ENCODE assay signal across 23 cellular contexts in genomic region chr16:66228791-66229190, GRCh38.
DNase-seq lines count a peak whose midpoint lies in the region; ATAC-seq and TF ChIP-seq lines count a peak whose summit lies in the region.
"Had no signal": no experiment of that assay in that cellular context is flagged by ENCODE, and none has a peak within 500 bp of the region (broad histone marks: within the 10 kb centered on the region; RNA-seq: fewer than 3 reads in every experiment).

No MANE protein-coding gene starts in this region.

- POLR2A ChIA-PET in A673 (lab: Charles Lee; ENCODE audit: low non-redundant PET): no interaction called here

- no peak overlapping the region for H3K4me2 ChIP-seq in DND-41 (ENCODE audit: insufficient read depth, low read length)

- TF ChIP-seq CTCF in DND-41 (IDR thresholded peaks at IDR 0.05; ENCODE audit: borderline replicate concordance, extremely low read depth, low read length, poor library complexity, severe bottlenecking): no peak
- TF ChIP-seq CTCF in fibroblast of villous mesenchyme (IDR thresholded peaks at IDR 0.05; ENCODE audit: insufficient read depth, low read depth, low read length): no peak
- TF ChIP-seq CTCF in sigmoid colon (IDR thresholded peaks at IDR 0.05): no peak
- no peak for TF ChIP-seq CTCF in progenitor cell of endocrine pancreas (IDR thresholded peaks at IDR 0.05; ENCODE audit: unreplicated experiment)
- no peak for TF ChIP-seq CTCF in A673 (conservative IDR thresholded peaks at IDR 0.05; ENCODE audit: low read depth, low read length)

- no peaks in the 10 kb centered on the region for H3K79me2 ChIP-seq in DND-41 (ENCODE audit: insufficient read depth, low read length)

- no peak for TF ChIP-seq EP300 in sigmoid colon (IDR thresholded peaks at IDR 0.05)

- H3K4me3 ChIP-seq in DND-41 (ENCODE audit: low read depth in 1 of 2, low read length in 2 of 2) (no peak overlapping the region), adipocyte (ENCODE audit: low read length) (no peak overlapping the region), fibroblast of villous mesenchyme (ENCODE audit: low read depth, low read length) (no peak overlapping the region), sigmoid colon (no peak overlapping the region), A673 (ENCODE audit: low read depth, low read length, poor library complexity, severe bottlenecking) (no peak overlapping the region)
- H3K4me3 ChIP-seq: GM12878, lower lobe of right lung had no signal

- TF ChIP-seq POLR2A in sigmoid colon (IDR thresholded peaks at IDR 0.05): no peak

- H3K36me3 ChIP-seq in DND-41 (ENCODE audit: insufficient read depth, low read length): no peaks in the 10 kb centered on the region
- no peaks in the 10 kb centered on the region for H3K36me3 ChIP-seq in adipocyte (ENCODE audit: control insufficient read depth, insufficient read depth, low read length, severe bottlenecking)
- H3K36me3 ChIP-seq in sigmoid colon: no peaks in the 10 kb centered on the region
- no peaks in the 10 kb centered on the region for H3K36me3 ChIP-seq in A673 (ENCODE audit: insufficient read depth, low read length, poor library complexity, severe bottlenecking)
- H3K36me3 ChIP-seq: lower lobe of right lung had no signal

- no peak overlapping the region for H3K9ac ChIP-seq in DND-41 (ENCODE audit: low read depth, low read length)
- no peak overlapping the region for H3K9ac ChIP-seq in adipocyte (ENCODE audit: low read length)

- H3K36me3 Mint-ChIP-seq in immature natural killer cell (no peaks in the 10 kb centered on the region), progenitor cell of endocrine pancreas (ENCODE audit: insufficient read depth) (no peaks in the 10 kb centered on the region)
- H3K36me3 Mint-ChIP-seq: CD8-positive, alpha-beta memory T cell; stimulated activated effector memory CD8-positive, alpha-beta T cell treated with anti-CD3 and anti-CD28 coated beads, Interleukin-12 subunit alpha, Interleukin-12 subunit beta, amount 100 ng/mL, for 72 hours had no signal

- H3K27me3 ChIP-seq in DND-41 (ENCODE audit: insufficient read depth, low read length, poor library complexity) (peaks cover 2% of the 10 kb centered on the region), adipocyte (replicated peaks; ENCODE audit: control insufficient read depth, insufficient read depth, low read length) (peaks cover 15% of the 10 kb centered on the region), sigmoid colon (no peaks in the 10 kb centered on the region), A673 (replicated peaks; ENCODE audit: insufficient read depth, low read depth, low read length, poor library complexity) (no peaks in the 10 kb centered on the region)

- intact Hi-C loops in sigmoid colon (cut with DNase I): no loop called here
- intact Hi-C loops in A673 (cut with micrococcal nuclease; ENCODE audit: unreplicated experiment): no loop called here

- H3K9me3 ChIP-seq in DND-41 (ENCODE audit: insufficient read depth, low read length, severe bottlenecking): no peaks in the 10 kb centered on the region
- no peaks in the 10 kb centered on the region for H3K9me3 ChIP-seq in adipocyte (ENCODE audit: control insufficient read depth, low read length)
- no peaks in the 10 kb centered on the region for H3K9me3 ChIP-seq in sigmoid colon
- H3K9me3 ChIP-seq in A673 (ENCODE audit: low read depth, low read length, poor library complexity, severe bottlenecking): no peaks in the 10 kb centered on the region
- H3K9me3 ChIP-seq: lower lobe of right lung had no signal

- no peaks in the 10 kb centered on the region for H4K20me1 ChIP-seq in DND-41 (ENCODE audit: insufficient read depth, low read length)

- peaks cover 16% of the 10 kb centered on the region for H3K4me1 ChIP-seq in DND-41 (ENCODE audit: insufficient read depth, low read length)
- peaks cover under 1% of the 10 kb centered on the region for H3K4me1 ChIP-seq in adipocyte (ENCODE audit: control insufficient read depth, insufficient read depth, low read length)
- no peaks in the 10 kb centered on the region for H3K4me1 ChIP-seq in sigmoid colon
- H3K4me1 ChIP-seq in A673 (ENCODE audit: insufficient read depth, low read length, poor library complexity, severe bottlenecking): peaks cover 16% of the 10 kb centered on the region
- H3K4me1 ChIP-seq: lower lobe of right lung had no signal

- no TSS peak for BruUV-seq in A673 (replicated peaks; lab: Mats Ljungman, UMichigan)

- H3K27me3 Mint-ChIP-seq in immature natural killer cell (ENCODE audit: low read depth in 3 of 3): peaks cover 4 to 10% (median 6%) of the 10 kb centered on the region in 3 donors
- H3K27me3 Mint-ChIP-seq in progenitor cell of endocrine pancreas: peaks cover 31% of the 10 kb centered on the region
- H3K27me3 Mint-ChIP-seq: activated CD4-positive, alpha-beta memory T cell treated with anti-CD3 and anti-CD28 coated beads, Interleukin-2, amount 10 ng/mL, durations not matched to agents 7 days and 5 days had no signal

- H2AFZ ChIP-seq in DND-41 (ENCODE audit: low read depth, low read length): no peak overlapping the region

- CTCF ChIA-PET in A673 (lab: Charles Lee): no interaction called here

- no peak overlapping the region for H3K27ac ChIP-seq in DND-41 (ENCODE audit: low read length)
- no peak overlapping the region for H3K27ac ChIP-seq in sigmoid colon
- no peak overlapping the region for H3K27ac ChIP-seq in A673 (ENCODE audit: low read depth, low read length, poor library complexity, severe bottlenecking)
- H3K27ac ChIP-seq: lower lobe of right lung had no signal

- ATAC-seq in DND-41 (ENCODE audit: insufficient read depth, low read depth) (peak; percentile 54; the same call in 2 of the 3 replicates), GM19395 (IDR thresholded peaks at IDR 0.05; ENCODE audit: unreplicated experiment) (no peak)
- ATAC-seq: GM12878; lower lobe of right lung; right cardiac atrium; stimulated activated effector memory CD8-positive, alpha-beta T cell treated with anti-CD3 and anti-CD28 coated beads, Interleukin-12 subunit alpha, Interleukin-12 subunit beta, amount 100 ng/mL, for 72 hours had no signal

- peak; percentile 43 for DNase-seq in DND-41
- DNase-seq in adipocyte (ENCODE audit: low read depth): peak; percentile 58
- peak; percentile 73 for DNase-seq in fibroblast of villous mesenchyme (ENCODE audit: low read depth)
- DNase-seq in sigmoid colon: peak; percentile 15
- no peak for DNase-seq in immature natural killer cell
- DNase-seq in progenitor cell of endocrine pancreas (ENCODE audit: low spot score, unreplicated experiment): no peak
- DNase-seq in A673 (ENCODE audit: low spot score): no peak
- DNase-seq: activated CD4-positive, alpha-beta memory T cell treated with anti-CD3 and anti-CD28 coated beads, Interleukin-2, amount 10 ng/mL, durations not matched to agents 7 days and 5 days; activated CD4-positive, CD25-positive, alpha-beta regulatory T cell; activated gamma-delta T cell; activated T-cell treated with anti-CD3 and anti-CD28 coated beads for 4 hours; CD8-positive, alpha-beta memory T cell; cerebellar nuclear complex; DMS53; effector CD4-positive, alpha-beta T cell; lower lobe of right lung; NCI-H1105 treated with DMSO at 0.1 percent for 48 hours; nucleus accumbens; right cardiac atrium; T-helper 9 cell had no signal

- H3K4me1 Mint-ChIP-seq in immature natural killer cell (no peaks in the 10 kb centered on the region), progenitor cell of endocrine pancreas (ENCODE audit: low read depth) (peaks cover 8% of the 10 kb centered on the region)
- H3K4me1 Mint-ChIP-seq: stimulated activated effector memory CD8-positive, alpha-beta T cell treated with anti-CD3 and anti-CD28 coated beads, Interleukin-12 subunit alpha, Interleukin-12 subunit beta, amount 100 ng/mL, for 72 hours had no signal

- H3K4me3 Mint-ChIP-seq in immature natural killer cell (no peak overlapping the region), progenitor cell of endocrine pancreas (ENCODE audit: low read depth) (no peak overlapping the region)
- H3K4me3 Mint-ChIP-seq: activated CD4-positive, alpha-beta memory T cell treated with anti-CD3 and anti-CD28 coated beads, Interleukin-2, amount 10 ng/mL, durations not matched to agents 7 days and 5 days; CD8-positive, alpha-beta memory T cell; stimulated activated effector memory CD8-positive, alpha-beta T cell treated with anti-CD3 and anti-CD28 coated beads, Interleukin-12 subunit alpha, Interleukin-12 subunit beta, amount 100 ng/mL, for 72 hours had no signal

- H3K9me3 Mint-ChIP-seq in immature natural killer cell (no peaks in the 10 kb centered on the region), progenitor cell of endocrine pancreas (ENCODE audit: low read depth) (no peaks in the 10 kb centered on the region)
- H3K9me3 Mint-ChIP-seq: activated CD4-positive, alpha-beta memory T cell treated with anti-CD3 and anti-CD28 coated beads, Interleukin-2, amount 10 ng/mL, durations not matched to agents 7 days and 5 days; stimulated activated effector memory CD8-positive, alpha-beta T cell treated with anti-CD3 and anti-CD28 coated beads, Interleukin-12 subunit alpha, Interleukin-12 subunit beta, amount 100 ng/mL, for 72 hours had no signal

- H3K27ac Mint-ChIP-seq in immature natural killer cell (peak overlapping the region in 1 of 6 donors; percentile 3), progenitor cell of endocrine pancreas (no peak overlapping the region)
- H3K27ac Mint-ChIP-seq: activated CD4-positive, alpha-beta memory T cell treated with anti-CD3 and anti-CD28 coated beads, Interleukin-2, amount 10 ng/mL, durations not matched to agents 7 days and 5 days; CD8-positive, alpha-beta memory T cell; stimulated activated effector memory CD8-positive, alpha-beta T cell treated with anti-CD3 and anti-CD28 coated beads, Interleukin-12 subunit alpha, Interleukin-12 subunit beta, amount 100 ng/mL, for 72 hours had no signal

- 54 to 55% methylated on average over 7 of the region's 7 CpGs for WGBS in sigmoid colon, 2 donors

Comparison
In these comparisons a context has a peak if more than half of its experiments do, and no peak if none do; other contexts are left out.
1. DNase-seq: peak in DND-41 (single experiment), adipocyte (single experiment), fibroblast of villous mesenchyme (single experiment) and sigmoid colon (single experiment); none in immature natural killer cell (0 of 3), progenitor cell of endocrine pancreas (single experiment) and A673 (single experiment).